ENCODE assay signal across 8 cellular contexts in the genomic region with DNA sequence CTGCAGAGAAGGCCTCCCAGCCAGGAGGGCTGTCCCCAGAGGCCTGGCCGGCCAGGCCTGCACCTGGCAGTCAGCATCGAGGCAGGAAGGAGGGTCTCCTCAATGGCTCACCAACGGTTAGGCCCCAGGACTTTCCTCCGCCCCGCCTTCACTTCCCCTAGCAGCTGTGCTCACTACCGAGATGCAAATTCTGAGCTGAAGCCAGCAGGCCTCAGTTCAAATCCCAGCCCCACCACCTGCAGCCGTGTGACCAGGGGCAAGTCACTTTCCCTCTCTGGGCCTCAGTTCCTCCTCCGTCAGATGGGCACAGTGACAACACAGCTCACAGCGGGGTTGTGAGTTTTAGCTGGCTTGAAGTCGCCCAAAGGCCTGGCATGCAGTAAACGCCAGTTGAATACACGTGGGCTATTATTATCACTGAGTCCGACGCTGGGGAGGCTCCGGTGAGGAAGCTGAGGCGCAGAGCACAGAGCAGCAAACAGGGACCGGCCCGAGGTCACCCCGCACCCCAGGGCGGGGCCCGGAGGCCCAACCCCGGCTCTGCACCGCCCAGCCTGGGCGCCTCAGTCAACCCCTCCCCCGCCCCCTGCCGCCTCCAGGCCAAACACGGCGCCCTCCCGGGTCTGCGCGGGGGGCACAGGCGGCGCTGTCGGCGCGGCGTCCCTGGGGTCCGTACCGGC. TPM values are rescaled to one million over a fixed set of nuclear protein-coding genes. Genes with fewer than 3 reads are reported as not detected.
DNase-seq lines count a peak whose midpoint lies in the region; ATAC-seq and TF ChIP-seq lines count a peak whose summit lies in the region.

No MANE protein-coding gene starts in this region.

- 1% methylated on average over 19 of the region's 39 CpGs; no CpG with 5 or more reads in 1 of the 2 experiments for WGBS in IMR-90 (ENCODE audit: extremely low coverage in 2 of 2, insufficient read length in 1 of 2), 2 experiments

- H3K4me1 ChIP-seq in IMR-90 (ENCODE audit: control insufficient read depth, insufficient read depth, low read length), result peaks cover 11% of the 10 kb centered on the region

- CTCF ChIA-PET in IMR-90 (lab: Yijun Ruan, JAX), result no interaction called here

- peak overlapping the region; percentile 65; the same call in 1 of the 2 replicates for H2AK5ac ChIP-seq in IMR-90 (ENCODE audit: low read depth, low read length)

- H3K4me2 ChIP-seq in IMR-90 (ENCODE audit: low read depth, low read length), result peak overlapping the region; percentile 83

- peaks cover 7 to 42% of the 10 kb centered on the region in 2 experiments; a peak in 2 of 4 replicates for H3K79me1 ChIP-seq in IMR-90 (ENCODE audit: low read depth in 1 of 2, low read length in 2 of 2)

- H2AFZ ChIP-seq in IMR-90 (replicated peaks; ENCODE audit: low read length, poor library complexity), result peak overlapping the region; percentile 88

- no TSS peak for BruUV-seq in IMR-90 (replicated peaks; lab: Mats Ljungman, UMichigan)

- H3K56ac ChIP-seq in IMR-90 (ENCODE audit: extremely low read depth, insufficient read depth, low read length), result no peak overlapping the region

- H2BK20ac ChIP-seq in IMR-90 (ENCODE audit: low read depth, low read length), result no peak overlapping the region

- no peak for TF ChIP-seq POLR2A in IMR-90 (IDR thresholded peaks at IDR 0.05; ENCODE audit: low read depth, low read length)

- H2BK15ac ChIP-seq in IMR-90 (ENCODE audit: low read depth, low read length), result no peak overlapping the region

- H3K9me3 Mint-ChIP-seq in natural killer cell, result no peaks in the 10 kb centered on the region

- POLR2A ChIA-PET in IMR-90 (lab: Charles Lee; ENCODE audit: unreplicated experiment), result no interaction called here

- no peak overlapping the region for H4K91ac ChIP-seq in IMR-90 (ENCODE audit: insufficient read depth, low read depth, low read length)

- no peaks in the 10 kb centered on the region for H3K27me3 ChIP-seq in IMR-90 (ENCODE audit: control insufficient read depth, insufficient read depth, low read length)

- peaks cover 19% of the 10 kb centered on the region; the same call in 1 of the 2 replicates for H3K9me1 ChIP-seq in IMR-90 (ENCODE audit: insufficient read depth, low read length)

- peak overlapping the region; percentile 74; the same call in 1 of the 2 replicates for H3K4ac ChIP-seq in IMR-90 (ENCODE audit: low read depth, low read length)

- no peaks in the 10 kb centered on the region for H3K9me3 ChIP-seq in IMR-90 (ENCODE audit: control insufficient read depth, insufficient read depth, low read length)

- TF ChIP-seq RAD21 in IMR-90 (IDR thresholded peaks at IDR 0.05; ENCODE audit: low read length), result no peak

- H4K5ac ChIP-seq in IMR-90 (ENCODE audit: low read depth, low read length), result no peak overlapping the region

- peak overlapping the region; percentile 63 for H3K4me3 Mint-ChIP-seq in natural killer cell

- peaks cover 19 to 24% of the 10 kb centered on the region in 2 donors for H3K4me1 Mint-ChIP-seq in natural killer cell

- H3K4me3 ChIP-seq in IMR-90 (ENCODE audit: insufficient read depth, low read depth, low read length) (peak overlapping the region; percentile 41), coronary artery (peak overlapping the region; percentile 70)

- H3K23ac ChIP-seq in IMR-90 (ENCODE audit: low read depth, low read length), result peak overlapping the region; percentile 82

- H2BK120ac ChIP-seq in IMR-90 (ENCODE audit: low read depth, low read length), result no peak overlapping the region

- peak overlapping the region; percentile 27 to 66; a peak in 1 of 4 replicates for H4K8ac ChIP-seq in IMR-90 (ENCODE audit: low read depth in 2 of 2, low read length in 2 of 2)

- H3K18ac ChIP-seq in IMR-90 (ENCODE audit: low read depth, low read length), result no peak overlapping the region

- TF ChIP-seq CTCF in IMR-90 (conservative IDR thresholded peaks at IDR 0.05; ENCODE audit: low read depth, low read length) (no peak), coronary artery (IDR thresholded peaks at IDR 0.05) (no peak), natural killer cell (IDR thresholded peaks at IDR 0.05) (no peak)

- ATAC-seq in GM21529 (IDR thresholded peaks at IDR 0.05; ENCODE audit: unreplicated experiment) (peak; percentile 46), IMR-90 (ENCODE audit: low read depth) (peak; percentile 27), SK-N-SH treated with all-trans-retinoic acid at 6 μM for 48 hours (peak; percentile 10), natural killer cell (peak in 1 of 3 donors; percentile 36)

- H2BK5ac ChIP-seq in IMR-90 (ENCODE audit: low read depth, low read length, poor library complexity, severe bottlenecking), result no peak overlapping the region

- peak overlapping the region; percentile 91 for H3K14ac ChIP-seq in IMR-90 (replicated peaks; ENCODE audit: low read depth, low read length)

- no peaks in the 10 kb centered on the region for H3K27me3 Mint-ChIP-seq in natural killer cell (ENCODE audit: low read depth in 2 of 2)

- H3K36me3 Mint-ChIP-seq in natural killer cell, result no peaks in the 10 kb centered on the region

- dilution Hi-C loops in IMR-90 (cut with HindIII; ENCODE audit: low sequenced_read_pairs, unreplicated experiment), result no loop called here

- intact Hi-C loops in IMR-90 (cut with micrococcal nuclease), result loop anchor here (1.0 kb wide), 1 partner anchor 35 kb away; a partner anchor contains a TSS
- intact Hi-C loops in natural killer cell (cut with micrococcal nuclease), result loop anchor here (1.0 to 2.0 kb wide), 2 partner anchors 19 to 35 kb away; a partner anchor contains a TSS
- intact Hi-C loops in head of caudate nucleus (cut with DNase I), result loop anchor here (2.0 kb wide), 1 partner anchor 45 kb away; a partner anchor contains a TSS

- H3K9ac ChIP-seq in IMR-90 (ENCODE audit: low read depth, low read length), result peak overlapping the region; percentile 81

- in situ Hi-C loops in IMR-90 (cut with MboI; ENCODE audit: low sequenced_read_pairs), result no loop called here

- DNase-seq in NCI-H1417 (lab: John Stamatoyannopoulos, UW) (peak; percentile 29 to 77 (median 74)), NCI-H1417 treated with DMSO at 0.1 percent for 48 hours (lab: John Stamatoyannopoulos, UW) (no peak), IMR-90 (no peak), coronary artery (ENCODE audit: low spot score) (no peak), natural killer cell (no peak), head of caudate nucleus (no peak)

- H3K36me3 ChIP-seq in IMR-90 (ENCODE audit: control insufficient read depth, insufficient read depth, low read length), result no peaks in the 10 kb centered on the region

- H2AK9ac ChIP-seq in IMR-90 (replicated peaks; ENCODE audit: low read depth, low read length, poor library complexity), result peak overlapping the region; percentile 92

- H3K27ac Mint-ChIP-seq in natural killer cell, result peak overlapping the region in 1 of 2 donors; percentile 65

- peak overlapping the region; percentile 49; the same call in 1 of the 2 replicates for H3K27ac ChIP-seq in IMR-90 (ENCODE audit: insufficient read depth, low read length)
- H3K27ac ChIP-seq in coronary artery, result peak overlapping the region in 1 of 2 donors; percentile 14

- peaks cover 16% of the 10 kb centered on the region for H4K20me1 ChIP-seq in IMR-90 (ENCODE audit: insufficient read depth, low read length)

TF ChIP-seq in IMR-90, 13 proteins besides CTCF, POLR2A, EP300 and RAD21:
- 0 out of 2 replicates have a peak, but pooled peaks have one; percentile 15 for TF ChIP-seq MXI1 (IDR thresholded peaks at IDR 0.05; ENCODE audit: borderline replicate concordance, low read depth, low read length)
- no peak for TF ChIP-seq RCOR1 (IDR thresholded peaks at IDR 0.05; ENCODE audit: insufficient replicate concordance, low read length)

TF ChIP-seq in SK-N-SH treated with all-trans-retinoic acid at 6 μM for 48 hours, 23 proteins besides CTCF, POLR2A, EP300 and RAD21 (continues in another document):
- no peak for TF ChIP-seq RARB (CRISPR knock-in tag; IDR thresholded peaks at IDR 0.05)
- TF ChIP-seq BACH2 (CRISPR knock-in tag; IDR thresholded peaks at IDR 0.05; ENCODE audit: borderline replicate concordance), result no peak
- TF ChIP-seq CSDC2 (CRISPR knock-in tag; IDR thresholded peaks at IDR 0.05), result no peak
- TF ChIP-seq, protein P1, sequence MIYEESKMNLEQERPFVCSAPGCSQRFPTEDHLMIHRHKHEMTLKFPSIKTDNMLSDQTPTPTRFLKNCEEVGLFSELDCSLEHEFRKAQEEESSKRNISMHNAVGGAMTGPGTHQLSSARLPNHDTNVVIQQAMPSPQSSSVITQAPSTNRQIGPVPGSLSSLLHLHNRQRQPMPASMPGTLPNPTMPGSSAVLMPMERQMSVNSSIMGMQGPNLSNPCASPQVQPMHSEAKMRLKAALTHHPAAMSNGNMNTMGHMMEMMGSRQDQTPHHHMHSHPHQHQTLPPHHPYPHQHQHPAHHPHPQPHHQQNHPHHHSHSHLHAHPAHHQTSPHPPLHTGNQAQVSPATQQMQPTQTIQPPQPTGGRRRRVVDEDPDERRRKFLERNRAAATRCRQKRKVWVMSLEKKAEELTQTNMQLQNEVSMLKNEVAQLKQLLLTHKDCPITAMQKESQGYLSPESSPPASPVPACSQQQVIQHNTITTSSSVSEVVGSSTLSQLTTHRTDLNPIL (CRISPR knock-in tag; IDR thresholded peaks at IDR 0.05; ENCODE audit: low read depth), result no peak

RNA-seq across cellular contexts. Expression of a gene that starts 0.7 kb away (rescaled TPM):
- total RNA-seq in IMR-90 (2012; rRNA removed) (10.6 and 10.9 TPM in 2 replicates), natural killer cell (1 to 10 TPM; 4.6 to 5.6 (median 4.7) TPM)
- 14.0 and 14.6 TPM in 2 replicates for polyA plus RNA-seq in IMR-90 (2012; rRNA removed)
- 9.9 and 10.2 TPM in 2 replicates for polyA plus RNA-seq in IMR-90 (2012; cell fraction: cytosol; rRNA removed)
- 13.7 and 30.1 TPM in 2 replicates for polyA plus RNA-seq in IMR-90 (2012; cell fraction: nucleus; rRNA removed; ENCODE audit: low replicate concordance)

RNA-seq across cellular contexts. Expression of a gene that starts 11.2 kb away (rescaled TPM):
- total RNA-seq in IMR-90 (2012; rRNA removed) (8.6 and 10.0 TPM in 2 replicates), natural killer cell (10 to 100 TPM in 2 of 3 donors, 1 to 10 TPM in 1; 9.7 to 18.1 (median 13.4) TPM)
- polyA plus RNA-seq in IMR-90 (2012; rRNA removed), result 28.4 and 28.5 TPM in 2 replicates
- 15.3 and 20.8 TPM in 2 replicates for polyA plus RNA-seq in IMR-90 (2012; cell fraction: cytosol; rRNA removed)
- polyA plus RNA-seq in IMR-90 (2012; cell fraction: nucleus; rRNA removed; ENCODE audit: low replicate concordance), result 115 and 191 TPM in 2 replicates

RNA-seq across cellular contexts. Expression of a gene that starts 18.7 kb away (rescaled TPM):
- total RNA-seq in IMR-90 (2012; rRNA removed) (0.18 and 0.28 TPM in 2 replicates), natural killer cell (1 to 10 TPM in 2 of 3 donors, under 1 TPM in 1; 0.80 to 2.2 (median 1.1) TPM)
- 0.43 and 0.49 TPM in 2 replicates for polyA plus RNA-seq in IMR-90 (2012; rRNA removed)
- 0.40 and 1.1 TPM in 2 replicates for polyA plus RNA-seq in IMR-90 (2012; cell fraction: cytosol; rRNA removed)
- polyA plus RNA-seq in IMR-90 (2012; cell fraction: nucleus; rRNA removed; ENCODE audit: low replicate concordance), result 0.15 and 0.73 TPM in 2 replicates

RNA-seq across cellular contexts. Expression of a gene that starts 23.3 kb away (rescaled TPM):
- under 0.01 TPM in 2 replicates for total RNA-seq in IMR-90 (2012; rRNA removed)
- 0.16 and 0.19 TPM in 2 replicates for polyA plus RNA-seq in IMR-90 (2012; rRNA removed)
- polyA plus RNA-seq in IMR-90 (2012; cell fraction: cytosol; rRNA removed), result 0.17 and 0.19 TPM in 2 replicates
- polyA plus RNA-seq in IMR-90 (2012; cell fraction: nucleus; rRNA removed; ENCODE audit: low replicate concordance), result 0.08 and 0.11 TPM in 2 replicates
- total RNA-seq in natural killer cell, result under 1 TPM; 0.25 to 0.41 (median 0.33) TPM

RNA-seq across cellular contexts. Expression of a gene that starts 34.6 kb away (rescaled TPM):
- 2.2 and 3.6 TPM in 2 replicates for total RNA-seq in IMR-90 (2012; rRNA removed)
- polyA plus RNA-seq in IMR-90 (2012; rRNA removed), result 7.1 TPM in 2 replicates
- 4.9 and 10.3 TPM in 2 replicates for polyA plus RNA-seq in IMR-90 (2012; cell fraction: cytosol; rRNA removed)
- polyA plus RNA-seq in IMR-90 (2012; cell fraction: nucleus; rRNA removed; ENCODE audit: low replicate concordance), result 2.7 and 4.5 TPM in 2 replicates
- total RNA-seq in natural killer cell, result 1 to 10 TPM; 4.7 to 6.6 (median 6.2) TPM

Comparison
In these comparisons a context has a peak if more than half of its experiments do, and no peak if none do; other contexts are left out.
1. DNase-seq: peak in NCI-H1417 (3 of 3); none in NCI-H1417 treated with DMSO at 0.1 percent for 48 hours (single experiment), IMR-90 (single experiment), coronary artery (single experiment), natural killer cell (single experiment) and head of caudate nucleus (0 of 42).